In genomic region chr6:30493643-30494250, GRCh38 we compare ENCODE assay signal across 8 cellular contexts. TPM values are rescaled to one million over a fixed set of nuclear protein-coding genes. Genes with fewer than 3 reads are reported as not detected.
DNase-seq lines count a peak whose midpoint lies in the region; ATAC-seq and TF ChIP-seq lines count a peak whose summit lies in the region.

No MANE protein-coding gene starts in this region.

- H3K27me3 Mint-ChIP-seq in MCF 10A (ENCODE audit: insufficient read depth, unreplicated experiment) (no peaks in the 10 kb centered on the region), type B pancreatic cell (peaks cover 23% of the 10 kb centered on the region)

- no peaks in the 10 kb centered on the region for H3K36me3 ChIP-seq in breast epithelium

- H3K4me1 Mint-ChIP-seq in MCF 10A (ENCODE audit: insufficient read depth, unreplicated experiment), result peaks cover 11% of the 10 kb centered on the region
- peaks cover 10% of the 10 kb centered on the region for H3K4me1 Mint-ChIP-seq in type B pancreatic cell (ENCODE audit: unreplicated experiment)

- POLR2A ChIA-PET in MCF 10A (lab: Yijun Ruan, JAX), result interaction anchor here (0.6 to 2.3 kb wide), 8 partner anchors 11 to 362 kb away, joined by 3 to 6 read pairs (median 4); partner anchors contain the start of genes MRPS18B, PPP1R10 and PRR3

- intact Hi-C loops in MCF 10A (cut with micrococcal nuclease), result no loop called here
- intact Hi-C loops in breast epithelium (cut with DNase I; ENCODE audit: low total_unique reads), result no loop called here

- TF ChIP-seq CTCF in MCF 10A (IDR thresholded peaks at IDR 0.05; ENCODE audit: unreplicated experiment) (no peak), breast epithelium (IDR thresholded peaks at IDR 0.05) (no peak), fibroblast of villous mesenchyme (IDR thresholded peaks at IDR 0.05; ENCODE audit: insufficient read depth, low read depth, low read length) (peak; percentile 27), type B pancreatic cell (conservative IDR thresholded peaks at IDR 0.05) (peak; percentile 21)

- peaks cover 47% of the 10 kb centered on the region for H3K36me3 Mint-ChIP-seq in MCF 10A (ENCODE audit: insufficient read depth, unreplicated experiment)
- H3K36me3 Mint-ChIP-seq in type B pancreatic cell, result peaks cover 4% of the 10 kb centered on the region

- no peaks in the 10 kb centered on the region for H3K27me3 ChIP-seq in breast epithelium

- no peak for ATAC-seq in HG03025 (IDR thresholded peaks at IDR 0.05; ENCODE audit: low FRiP score, unreplicated experiment)

- DNase-seq in MCF 10A (ENCODE audit: unreplicated experiment), result no peak
- DNase-seq in breast epithelium (ENCODE audit: low spot score in 2 of 2), result no peak
- DNase-seq in activated CD8-positive, alpha-beta memory T cell treated with anti-CD3 and anti-CD28 coated beads for 24 hours, result peak; percentile 82
- DNase-seq in fibroblast of villous mesenchyme (ENCODE audit: low read depth), result no peak
- no peak for DNase-seq in type B pancreatic cell (ENCODE audit: extremely low spot score, unreplicated experiment)
- no peak for DNase-seq in SIG-M5 treated with dmso at 0.1 percent for 504 hours (lab: John Stamatoyannopoulos, UW; ENCODE audit: unreplicated experiment)
- DNase-seq in ACHN, result no peak

- BruUV-seq in MCF 10A (replicated peaks; lab: Mats Ljungman, UMichigan), result TSS peak; percentile 3

- in situ Hi-C loops in ACHN (cut with HindIII; ENCODE audit: low pct_ligation_motif_present, low pct_unique_long_range_greater_than_20kb, low sequenced_read_pairs), result no loop called here

- peak overlapping the region in 1 of 2 donors; percentile 29 for H3K27ac ChIP-seq in breast epithelium

- CTCF ChIA-PET in MCF 10A (lab: Yijun Ruan, JAX), result interaction anchor here (0.6 to 3.0 kb wide), 4 partner anchors 11 to 49 kb away, joined by 3 to 10 read pairs (median 3); no protein-coding TSS in a partner anchor

- no peak for TF ChIP-seq POLR2A in breast epithelium (IDR thresholded peaks at IDR 0.05)

- peaks cover 0 to 11% of the 10 kb centered on the region in 2 donors for H3K4me1 ChIP-seq in breast epithelium

- peak overlapping the region; percentile 46 for H3K27ac Mint-ChIP-seq in MCF 10A (ENCODE audit: low read depth, unreplicated experiment)
- H3K27ac Mint-ChIP-seq in type B pancreatic cell, result peak overlapping the region; percentile 55

- H3K4me3 ChIP-seq in breast epithelium, result no peak overlapping the region
- H3K4me3 ChIP-seq in fibroblast of villous mesenchyme (ENCODE audit: low read depth, low read length), result no peak overlapping the region

- no peaks in the 10 kb centered on the region for H3K9me3 ChIP-seq in breast epithelium

- H3K4me3 Mint-ChIP-seq in MCF 10A (ENCODE audit: unreplicated experiment), result no peak overlapping the region
- peak overlapping the region; percentile 19 for H3K4me3 Mint-ChIP-seq in type B pancreatic cell

- no peaks in the 10 kb centered on the region for H3K9me3 Mint-ChIP-seq in MCF 10A (ENCODE audit: unreplicated experiment)
- no peaks in the 10 kb centered on the region for H3K9me3 Mint-ChIP-seq in type B pancreatic cell

RNA-seq across cellular contexts. Expression of gene HLA-E, which starts 4.4 kb away (rescaled TPM):
- total RNA-seq in MCF 10A (2022) (83.6 and 103 TPM in 2 replicates), breast epithelium (100 to 1,000 TPM; 420 to 803 (median 575) TPM), fibroblast of villous mesenchyme (165 and 183 TPM in 2 replicates), type B pancreatic cell (ENCODE audit: low replicate concordance) (50.8 and 109 TPM in 2 replicates)

Comparison
In these comparisons a context has a peak if more than half of its experiments do, and no peak if none do; other contexts are left out.
1. CTCF ChIP-seq: peak in fibroblast of villous mesenchyme (single experiment) and type B pancreatic cell (single experiment); none in MCF 10A (single experiment) and breast epithelium (0 of 3).